9 cellular contexts compared by ENCODE assay signal in genomic region chr20:57621426-57622200, GRCh38. TPM values are rescaled to one million over a fixed set of nuclear protein-coding genes. Genes with fewer than 3 reads are reported as not detected.
DNase-seq lines count a peak whose midpoint lies in the region; ATAC-seq lines count a peak whose summit lies in the region.
"Had no signal": no experiment of that assay in that cellular context is flagged by ENCODE, and none has a peak within 500 bp of the region (broad histone marks: within the 10 kb centered on the region; RNA-seq: fewer than 3 reads in every experiment).

No MANE protein-coding gene starts in this region.

- CTCF ChIA-PET in CD4-positive, alpha-beta memory T cell (lab: Charles Lee; ENCODE audit: partially characterized antibody), result interaction anchor here (0.8 to 11.5 kb wide), 11 partner anchors 8 to 559 kb away, joined by 3 to 111 read pairs (median 8); partner anchors contain the start of gene PMEPA1

- POLR2A ChIA-PET in CD4-positive, alpha-beta memory T cell (lab: Charles Lee; ENCODE audit: partially characterized antibody), result interaction anchor here (1.5 to 10.1 kb wide), 6 partner anchors 9 to 465 kb away, joined by 3 to 255 read pairs (median 16); partner anchors contain the start of gene PMEPA1

- H3K36me3 Mint-ChIP-seq in CD4-positive, alpha-beta memory T cell, result peaks cover 15 to 16% of the 10 kb centered on the region in 2 donors
- H3K36me3 Mint-ChIP-seq in activated T-helper 2 cell treated with anti-CD3 and anti-CD28 coated beads, Interferon-gamma antibody, Interleukin-2, Interleukin-4, amounts not matched to agents 10 μg/mL and 5 μg/mL and 100 μg/mL, durations not matched to agents 14 hours and 24 hours and 36 hours (ENCODE audit: low read depth), result peaks cover 12% of the 10 kb centered on the region
- peaks cover 13 to 24% of the 10 kb centered on the region in 2 donors for H3K36me3 Mint-ChIP-seq in naive B cell

- peaks cover 76% of the 10 kb centered on the region for H3K4me1 ChIP-seq in CD4-positive, alpha-beta memory T cell (ENCODE audit: insufficient read depth, low read length)

- H3K27ac ChIP-seq in CD4-positive, alpha-beta memory T cell (ENCODE audit: low read depth, low read length), result peak overlapping the region; percentile 83

- H3K4me3 ChIP-seq in CD4-positive, alpha-beta memory T cell (ENCODE audit: low read length in 2 of 2), result peak overlapping the region; percentile 8 to 82
- H3K4me3 ChIP-seq in H7 (ENCODE audit: insufficient read depth, low read depth, low read length), result no peak overlapping the region
- H3K4me3 ChIP-seq: left lung, tibial nerve had no signal

- peak overlapping the region; percentile 75 to 97 (median 94) for H3K4me3 Mint-ChIP-seq in CD4-positive, alpha-beta memory T cell
- peak overlapping the region; percentile 65 for H3K4me3 Mint-ChIP-seq in activated T-helper 2 cell treated with anti-CD3 and anti-CD28 coated beads, Interferon-gamma antibody, Interleukin-2, Interleukin-4, amounts not matched to agents 10 μg/mL and 5 μg/mL and 100 μg/mL, durations not matched to agents 14 hours and 24 hours and 36 hours (ENCODE audit: low read depth)
- H3K4me3 Mint-ChIP-seq in naive B cell, result peak overlapping the region; percentile 82 to 95 (median 93)

- peak overlapping the region; percentile 93 to 100 (median 98) for H3K27ac Mint-ChIP-seq in CD4-positive, alpha-beta memory T cell
- H3K27ac Mint-ChIP-seq in activated T-helper 2 cell treated with anti-CD3 and anti-CD28 coated beads, Interferon-gamma antibody, Interleukin-2, Interleukin-4, amounts not matched to agents 10 μg/mL and 5 μg/mL and 100 μg/mL, durations not matched to agents 14 hours and 24 hours and 36 hours, result peak overlapping the region; percentile 57
- peak overlapping the region; percentile 97 to 99 (median 98) for H3K27ac Mint-ChIP-seq in naive B cell

- no peaks in the 10 kb centered on the region for H3K27me3 Mint-ChIP-seq in CD4-positive, alpha-beta memory T cell
- peaks cover 17% of the 10 kb centered on the region for H3K27me3 Mint-ChIP-seq in activated T-helper 2 cell treated with anti-CD3 and anti-CD28 coated beads, Interferon-gamma antibody, Interleukin-2, Interleukin-4, amounts not matched to agents 10 μg/mL and 5 μg/mL and 100 μg/mL, durations not matched to agents 14 hours and 24 hours and 36 hours (ENCODE audit: low read depth)
- no peaks in the 10 kb centered on the region for H3K27me3 Mint-ChIP-seq in naive B cell

- intact Hi-C loops in CD4-positive, alpha-beta memory T cell (cut with micrococcal nuclease), result loop anchor here (1.0 to 10.0 kb wide), 5 partner anchors 33 to 1227 kb away; partner anchors contain the start of genes AURKA, CSTF1 and RAB22A
- intact Hi-C loops in activated T-helper 2 cell treated with anti-CD3 and anti-CD28 coated beads, Interferon-gamma antibody, Interleukin-2, Interleukin-4, amounts not matched to agents 10 μg/mL and 5 μg/mL and 100 μg/mL, durations not matched to agents 14 hours and 24 hours and 36 hours (cut with micrococcal nuclease), result no loop called here

- no peaks in the 10 kb centered on the region for H3K27me3 ChIP-seq in CD4-positive, alpha-beta memory T cell (ENCODE audit: insufficient read depth, low read length)
- H3K27me3 ChIP-seq in H7 (ENCODE audit: control insufficient read depth, insufficient read depth, low read length), result no peaks in the 10 kb centered on the region
- H3K27me3 ChIP-seq: left lung, tibial nerve had no signal

- no peaks in the 10 kb centered on the region for H3K36me3 ChIP-seq in CD4-positive, alpha-beta memory T cell (ENCODE audit: insufficient read depth, low read length)
- H3K36me3 ChIP-seq in H7 (replicated peaks; ENCODE audit: control insufficient read depth, insufficient read depth, low read length), result no peaks in the 10 kb centered on the region
- H3K36me3 ChIP-seq: left lung, tibial nerve had no signal

- DNase-seq in CD4-positive, alpha-beta memory T cell, result no peak
- peak; percentile 31 for DNase-seq in H7
- DNase-seq in activated T-helper 2 cell treated with anti-CD3 and anti-CD28 coated beads, Interferon-gamma antibody, Interleukin-2, Interleukin-4, amounts not matched to agents 10 μg/mL and 5 μg/mL and 100 μg/mL, durations not matched to agents 14 hours and 24 hours and 36 hours (ENCODE audit: low spot score), result no peak
- DNase-seq in naive B cell, result no peak
- no peak for DNase-seq in activated CD4-positive, CD25-positive, alpha-beta regulatory T cell (lab: John Stamatoyannopoulos, UW)
- no peak for DNase-seq in NCI-H2081 (lab: John Stamatoyannopoulos, UW)

- H3K9me3 ChIP-seq in CD4-positive, alpha-beta memory T cell (ENCODE audit: control insufficient read depth in 1 of 2, low read length in 2 of 2), result no peaks in the 10 kb centered on the region

- ATAC-seq in naive B cell (ENCODE audit: low read depth in 2 of 2) (no peak), HG02798 (IDR thresholded peaks at IDR 0.05; ENCODE audit: poor library complexity, unreplicated experiment) (no peak)

- H3K4me1 Mint-ChIP-seq in CD4-positive, alpha-beta memory T cell, result peaks cover 37 to 94% (median 68%) of the 10 kb centered on the region in 4 donors
- H3K4me1 Mint-ChIP-seq in activated T-helper 2 cell treated with anti-CD3 and anti-CD28 coated beads, Interferon-gamma antibody, Interleukin-2, Interleukin-4, amounts not matched to agents 10 μg/mL and 5 μg/mL and 100 μg/mL, durations not matched to agents 14 hours and 24 hours and 36 hours (ENCODE audit: low read depth), result peaks cover 56% of the 10 kb centered on the region
- H3K4me1 Mint-ChIP-seq in naive B cell, result peaks cover 49 to 74% (median 72%) of the 10 kb centered on the region in 3 donors

- H3K9me3 Mint-ChIP-seq in CD4-positive, alpha-beta memory T cell, result peaks cover 0 to 11% (median 7%) of the 10 kb centered on the region in 8 donors
- H3K9me3 Mint-ChIP-seq in activated T-helper 2 cell treated with anti-CD3 and anti-CD28 coated beads, Interferon-gamma antibody, Interleukin-2, Interleukin-4, amounts not matched to agents 10 μg/mL and 5 μg/mL and 100 μg/mL, durations not matched to agents 14 hours and 24 hours and 36 hours, result peaks cover 16% of the 10 kb centered on the region
- H3K9me3 Mint-ChIP-seq in naive B cell, result peaks cover 0 to 10% (median 4%) of the 10 kb centered on the region in 7 donors

RNA-seq across cellular contexts. Expression of gene ZBP1, which starts 1.4 kb away (rescaled TPM):
- 10 to 100 TPM; 21.7 to 25.2 TPM for total RNA-seq in CD4-positive, alpha-beta memory T cell
- polyA plus RNA-seq in CD4-positive, alpha-beta memory T cell, result 10 to 100 TPM; 11.7 to 18.0 TPM
- total RNA-seq in H7 (2014; rRNA removed; shearing (Covaris generic)), result not detected in 2 replicates
- total RNA-seq in activated T-helper 2 cell treated with anti-CD3 and anti-CD28 coated beads, Interferon-gamma antibody, Interleukin-2, Interleukin-4, amounts not matched to agents 10 μg/mL and 5 μg/mL and 100 μg/mL, durations not matched to agents 14 hours and 24 hours and 36 hours, result 0.32 and 0.62 TPM in 2 replicates
- polyA plus RNA-seq in naive B cell (ENCODE audit: low read depth in 6 of 6), result 10 to 100 TPM in 5 of 6 donors, 1 to 10 TPM in 1; 7.6 to 24.1 (median 15.5) TPM

Comparison
In these comparisons a context has a peak if more than half of its experiments do, and no peak if none do; other contexts are left out.
1. RNA of gene ZBP1, which starts 1.4 kb away (total RNA-seq): 21.7 to 25.2 TPM in CD4-positive, alpha-beta memory T cell; 0.32 to 0.62 TPM in activated T-helper 2 cell treated with anti-CD3 and anti-CD28 coated beads, Interferon-gamma antibody, Interleukin-2, Interleukin-4, amounts not matched to agents 10 μg/mL and 5 μg/mL and 100 μg/mL, durations not matched to agents 14 hours and 24 hours and 36 hours and not detected in H7; every median in the first group is over 10 times any median in the second.
2. Peak in every context shown above with its lines, with median percentiles within 50 percentile points of each other: H3K27ac Mint-ChIP-seq and H3K4me3 Mint-ChIP-seq.